Comparison of ENCODE assay signal across 1 cellular context in the genomic region with DNA sequence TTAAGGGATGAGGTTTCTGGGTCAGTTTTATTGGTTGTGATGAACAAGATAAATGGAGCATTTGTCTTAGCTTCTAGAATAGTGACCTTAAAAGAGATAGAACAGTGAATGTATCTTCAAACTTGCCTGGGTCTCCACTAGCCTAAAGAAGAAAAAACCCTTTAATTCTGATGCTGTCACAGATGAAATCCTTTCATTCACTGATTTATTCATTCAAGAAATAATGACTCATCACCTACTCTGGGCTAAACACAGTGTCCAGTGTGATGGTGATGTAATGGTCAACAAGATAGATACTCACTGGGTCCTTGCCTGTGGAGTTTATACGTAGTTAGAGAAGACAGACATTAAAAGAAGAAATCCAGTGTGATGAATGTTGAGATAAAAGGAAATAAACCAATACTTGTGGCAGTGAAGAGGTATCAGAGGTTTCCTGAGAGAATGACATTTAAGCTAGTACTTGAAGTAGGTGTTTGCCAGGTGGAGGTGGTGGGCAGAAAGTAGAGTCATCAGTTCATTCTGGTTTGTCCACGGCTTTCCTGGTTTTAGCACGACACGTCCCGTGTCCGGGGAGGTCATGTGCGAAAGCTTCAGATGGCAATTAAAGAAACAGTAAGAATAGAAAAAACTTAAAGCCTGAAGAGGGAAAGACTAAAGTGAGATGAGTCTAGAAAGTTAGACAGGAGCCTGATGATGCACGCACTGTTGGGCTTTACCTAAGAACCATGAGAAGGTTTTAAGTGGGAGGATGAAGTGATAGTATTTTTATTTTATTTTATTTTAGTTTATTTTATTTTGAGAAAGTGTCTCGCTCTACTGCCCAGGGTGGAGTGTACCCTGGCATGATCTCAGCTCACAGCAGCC.
TF ChIP-seq lines count a peak whose summit lies in the region.

No MANE protein-coding gene starts in this region.

TF ChIP-seq in WTC11, 78 proteins besides CTCF, POLR2A, EP300 and RAD21 (continued from another document):
- TF ChIP-seq, protein P1, sequence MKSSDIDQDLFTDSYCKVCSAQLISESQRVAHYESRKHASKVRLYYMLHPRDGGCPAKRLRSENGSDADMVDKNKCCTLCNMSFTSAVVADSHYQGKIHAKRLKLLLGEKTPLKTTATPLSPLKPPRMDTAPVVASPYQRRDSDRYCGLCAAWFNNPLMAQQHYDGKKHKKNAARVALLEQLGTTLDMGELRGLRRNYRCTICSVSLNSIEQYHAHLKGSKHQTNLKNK (CRISPR knock-in tag; IDR thresholded peaks at IDR 0.05), result no peak
- TF ChIP-seq SP1 (CRISPR knock-in tag; conservative IDR thresholded peaks at IDR 0.05) (no peak), KAT7 (CRISPR knock-in tag; IDR thresholded peaks at IDR 0.05; ENCODE audit: borderline replicate concordance) (no peak), PREB (CRISPR knock-in tag; IDR thresholded peaks at IDR 0.05; ENCODE audit: borderline replicate concordance) (no peak), ZNF532 (CRISPR knock-in tag; IDR thresholded peaks at IDR 0.05; ENCODE audit: borderline replicate concordance) (no peak), ZNF317 (CRISPR knock-in tag; IDR thresholded peaks at IDR 0.05; ENCODE audit: borderline replicate concordance, low read depth) (no peak), TP53 (CRISPR knock-in tag; IDR thresholded peaks at IDR 0.05) (no peak), USF1 (CRISPR knock-in tag; IDR thresholded peaks at IDR 0.05) (no peak), RELA (CRISPR knock-in tag; IDR thresholded peaks at IDR 0.05; ENCODE audit: borderline replicate concordance) (no peak)
- TF ChIP-seq, protein P2, sequence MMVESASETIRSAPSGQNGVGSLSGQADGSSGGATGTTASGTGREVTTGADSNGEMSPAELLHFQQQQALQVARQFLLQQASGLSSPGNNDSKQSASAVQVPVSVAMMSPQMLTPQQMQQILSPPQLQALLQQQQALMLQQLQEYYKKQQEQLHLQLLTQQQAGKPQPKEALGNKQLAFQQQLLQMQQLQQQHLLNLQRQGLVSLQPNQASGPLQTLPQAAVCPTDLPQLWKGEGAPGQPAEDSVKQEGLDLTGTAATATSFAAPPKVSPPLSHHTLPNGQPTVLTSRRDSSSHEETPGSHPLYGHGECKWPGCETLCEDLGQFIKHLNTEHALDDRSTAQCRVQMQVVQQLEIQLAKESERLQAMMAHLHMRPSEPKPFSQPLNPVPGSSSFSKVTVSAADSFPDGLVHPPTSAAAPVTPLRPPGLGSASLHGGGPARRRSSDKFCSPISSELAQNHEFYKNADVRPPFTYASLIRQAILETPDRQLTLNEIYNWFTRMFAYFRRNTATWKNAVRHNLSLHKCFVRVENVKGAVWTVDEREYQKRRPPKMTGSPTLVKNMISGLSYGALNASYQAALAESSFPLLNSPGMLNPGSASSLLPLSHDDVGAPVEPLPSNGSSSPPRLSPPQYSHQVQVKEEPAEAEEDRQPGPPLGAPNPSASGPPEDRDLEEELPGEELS (CRISPR knock-in tag; IDR thresholded peaks at IDR 0.05), result no peak
TF ChIP-seq in WTC11: peak in this region for 0.
